16 cellular contexts compared by ENCODE assay signal in the genomic region with DNA sequence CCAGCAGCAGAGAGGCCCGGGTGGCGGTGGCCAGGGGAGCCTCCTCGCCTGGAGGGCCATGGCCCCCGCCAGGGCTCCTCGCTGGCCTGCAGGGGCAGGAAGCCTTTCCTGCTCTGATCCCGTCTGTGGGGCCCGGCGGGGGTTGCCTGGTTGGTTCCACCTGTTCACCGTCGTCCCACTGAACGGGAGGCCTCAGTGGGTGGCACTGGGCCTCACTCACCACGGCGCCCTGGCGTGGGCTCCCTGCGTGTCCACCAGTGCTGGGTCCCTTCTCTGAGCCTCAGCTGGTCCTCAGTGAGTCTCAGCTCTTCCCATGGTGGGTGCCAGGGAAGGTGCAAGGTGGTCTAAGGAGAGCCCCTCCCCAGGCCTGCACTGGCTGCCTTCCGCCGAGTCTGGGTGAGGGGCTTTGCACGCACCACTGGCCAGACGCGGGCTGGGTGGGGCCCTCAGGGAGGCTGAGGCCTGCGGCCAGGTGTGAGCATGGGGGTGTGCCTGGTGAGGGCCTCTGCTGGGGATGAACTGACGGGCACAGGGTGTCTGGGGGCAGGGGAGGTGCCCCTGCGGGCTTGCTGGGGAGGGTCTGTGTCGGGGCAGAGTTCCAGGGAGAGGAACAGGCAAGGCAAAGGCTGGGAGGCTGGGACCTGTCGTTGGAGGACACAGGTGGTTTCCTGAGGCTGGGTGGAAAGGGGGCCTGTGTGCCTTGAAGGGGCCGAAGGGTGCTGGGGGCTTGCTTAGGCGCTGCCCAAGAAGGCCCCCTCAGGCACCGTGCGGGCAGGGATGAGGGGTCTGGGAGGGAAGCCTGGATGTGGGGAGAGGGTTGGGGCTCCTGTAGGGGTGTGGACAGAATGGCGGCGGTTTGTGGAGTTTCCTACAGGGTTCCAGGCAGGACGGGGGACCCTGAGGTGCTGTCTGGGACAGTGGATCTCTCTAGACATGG.
DNase-seq lines count a peak whose midpoint lies in the region; ATAC-seq and TF ChIP-seq lines count a peak whose summit lies in the region.
"Had no signal": no experiment of that assay in that cellular context is flagged by ENCODE, and none has a peak within 500 bp of the region (broad histone marks: within the 10 kb centered on the region; RNA-seq: fewer than 3 reads in every experiment).

No MANE protein-coding gene starts in this region.

- ATAC-seq in memory B cell (ENCODE audit: low read depth) = no peak
- ATAC-seq: A549; activated naive CD4-positive, alpha-beta T cell treated with anti-CD3 and anti-CD28 coated beads, Interleukin-2, amount 50 U/mL, for 72 hours had no signal

- peaks cover 0 to 5% (median 0%) of the 10 kb centered on the region in 4 donors for H3K9me3 ChIP-seq in stomach
- H3K9me3 ChIP-seq: A549 had no signal

- peaks cover 36% of the 10 kb centered on the region for H3K4me1 Mint-ChIP-seq in activated CD4-positive, alpha-beta T cell treated with anti-CD3 and anti-CD28 coated beads, Interleukin-2, amount 10 ng/mL, durations not matched to agents 7 days and 5 days
- no peaks in the 10 kb centered on the region for H3K4me1 Mint-ChIP-seq in memory B cell

- WGBS in stomach, 5 donors = 83 to 88% (median 87%) methylated on average over 30 to 32 of the region's 32 CpGs

- POLR2A ChIA-PET in activated CD4-positive, alpha-beta T cell treated with anti-CD3 and anti-CD28 coated beads, Interleukin-2, amount 10 ng/mL, durations not matched to agents 7 days and 5 days (lab: Charles Lee) = no interaction called here

- peak overlapping the region; percentile 68 for H3K27ac Mint-ChIP-seq in activated CD4-positive, alpha-beta T cell treated with anti-CD3 and anti-CD28 coated beads, Interleukin-2, amount 10 ng/mL, durations not matched to agents 7 days and 5 days
- H3K27ac Mint-ChIP-seq in memory B cell = no peak overlapping the region
- H3K27ac Mint-ChIP-seq: activated naive CD4-positive, alpha-beta T cell treated with anti-CD3 and anti-CD28 coated beads, Interleukin-2, amount 50 U/mL, for 72 hours had no signal

- no peak for TF ChIP-seq POLR2A in stomach (IDR thresholded peaks at IDR 0.05)

- no peak overlapping the region for H3K27ac ChIP-seq in stomach
- H3K27ac ChIP-seq: A549, HL-60 had no signal

- no peaks in the 10 kb centered on the region for H3K36me3 ChIP-seq in stomach

- H3K4me3 ChIP-seq in stomach = no peak overlapping the region
- H3K4me3 ChIP-seq: A549 had no signal

- no peaks in the 10 kb centered on the region for H3K9me3 Mint-ChIP-seq in activated CD4-positive, alpha-beta T cell treated with anti-CD3 and anti-CD28 coated beads, Interleukin-2, amount 10 ng/mL, durations not matched to agents 7 days and 5 days
- H3K9me3 Mint-ChIP-seq in memory B cell = no peaks in the 10 kb centered on the region
- H3K9me3 Mint-ChIP-seq: activated naive CD4-positive, alpha-beta T cell treated with anti-CD3 and anti-CD28 coated beads, Interleukin-2, amount 50 U/mL, for 72 hours; T-helper 2 cell treated with Interferon-gamma antibody and Interleukin-4, amounts not matched to agents 5 μg/mL and 100 μg/mL, for 36 hours had no signal

- no peak for DNase-seq in activated CD4-positive, alpha-beta T cell treated with anti-CD3 and anti-CD28 coated beads, Interleukin-2, amount 10 ng/mL, durations not matched to agents 7 days and 5 days
- DNase-seq in activated CD4-positive, alpha-beta T cell treated with anti-CD3 and anti-CD28 coated beads for 4 hours = no peak
- peak; percentile 8 for DNase-seq in activated naive CD4-positive, alpha-beta T cell treated with anti-CD3 and anti-CD28 coated beads, Interleukin-2, amount 50 U/mL, for 16 hours
- DNase-seq in memory B cell (ENCODE audit: low spot score in 2 of 2) (no peak), stomach (peak; percentile 23), hippocampal formation (lab: John Stamatoyannopoulos, UW) (no peak), NCI-H2196 (lab: John Stamatoyannopoulos, UW; ENCODE audit: unreplicated experiment) (no peak), NCI-H69 (lab: John Stamatoyannopoulos, UW) (no peak)
- DNase-seq: activated CD4-positive, alpha-beta T cell treated with anti-CD3 and anti-CD28 coated beads, Interleukin-2, amount 50 U/mL, for 48 hours; COR-L47; NCI-H526 treated with DMSO at 0.1 percent for 48 hours; stimulated activated CD4-positive, alpha-beta T cell treated with anti-CD3 and anti-CD28 coated beads, Interleukin-1b, Interleukin-23, amount 100 ng/mL, for 48 hours had no signal

- no peaks in the 10 kb centered on the region for H3K36me3 Mint-ChIP-seq in activated CD4-positive, alpha-beta T cell treated with anti-CD3 and anti-CD28 coated beads, Interleukin-2, amount 10 ng/mL, durations not matched to agents 7 days and 5 days (ENCODE audit: low read depth)
- H3K36me3 Mint-ChIP-seq in memory B cell = peaks cover 21% of the 10 kb centered on the region
- H3K36me3 Mint-ChIP-seq: activated naive CD4-positive, alpha-beta T cell treated with anti-CD3 and anti-CD28 coated beads, Interleukin-2, amount 50 U/mL, for 72 hours had no signal

- intact Hi-C loops in stomach (cut with DNase I; ENCODE audit: low total_unique reads) = no loop called here

- no peak for TF ChIP-seq CTCF in stomach (IDR thresholded peaks at IDR 0.05)

- CTCF ChIA-PET in activated CD4-positive, alpha-beta T cell treated with anti-CD3 and anti-CD28 coated beads, Interleukin-2, amount 10 ng/mL, durations not matched to agents 7 days and 5 days (lab: Charles Lee) = no interaction called here

- TF ChIP-seq EP300 in stomach (IDR thresholded peaks at IDR 0.05) = no peak

- no peaks in the 10 kb centered on the region for H3K4me1 ChIP-seq in stomach
- H3K4me1 ChIP-seq: A549 had no signal

- peaks cover 22% of the 10 kb centered on the region for H3K27me3 Mint-ChIP-seq in activated CD4-positive, alpha-beta T cell treated with anti-CD3 and anti-CD28 coated beads, Interleukin-2, amount 10 ng/mL, durations not matched to agents 7 days and 5 days
- no peaks in the 10 kb centered on the region for H3K27me3 Mint-ChIP-seq in memory B cell

- H3K27me3 ChIP-seq in stomach = peaks cover 0 to 27% (median 0%) of the 10 kb centered on the region in 3 donors

- H3K4me3 Mint-ChIP-seq in activated CD4-positive, alpha-beta T cell treated with anti-CD3 and anti-CD28 coated beads, Interleukin-2, amount 10 ng/mL, durations not matched to agents 7 days and 5 days = no peak overlapping the region
- peak overlapping the region; percentile 64 for H3K4me3 Mint-ChIP-seq in memory B cell
- H3K4me3 Mint-ChIP-seq: T-helper 2 cell treated with Interferon-gamma antibody and Interleukin-4, amounts not matched to agents 5 μg/mL and 100 μg/mL, for 36 hours had no signal

Comparison
In these comparisons a context has a peak if more than half of its experiments do, and no peak if none do; other contexts are left out.
1. DNase-seq: peak in activated naive CD4-positive, alpha-beta T cell treated with anti-CD3 and anti-CD28 coated beads, Interleukin-2, amount 50 U/mL, for 16 hours (single experiment) and stomach (single experiment); none in activated CD4-positive, alpha-beta T cell treated with anti-CD3 and anti-CD28 coated beads, Interleukin-2, amount 10 ng/mL, durations not matched to agents 7 days and 5 days (single experiment), activated CD4-positive, alpha-beta T cell treated with anti-CD3 and anti-CD28 coated beads for 4 hours (0 of 2), memory B cell (0 of 2), hippocampal formation (0 of 2), NCI-H2196 (single experiment) and NCI-H69 (single experiment).